In the genomic region with DNA sequence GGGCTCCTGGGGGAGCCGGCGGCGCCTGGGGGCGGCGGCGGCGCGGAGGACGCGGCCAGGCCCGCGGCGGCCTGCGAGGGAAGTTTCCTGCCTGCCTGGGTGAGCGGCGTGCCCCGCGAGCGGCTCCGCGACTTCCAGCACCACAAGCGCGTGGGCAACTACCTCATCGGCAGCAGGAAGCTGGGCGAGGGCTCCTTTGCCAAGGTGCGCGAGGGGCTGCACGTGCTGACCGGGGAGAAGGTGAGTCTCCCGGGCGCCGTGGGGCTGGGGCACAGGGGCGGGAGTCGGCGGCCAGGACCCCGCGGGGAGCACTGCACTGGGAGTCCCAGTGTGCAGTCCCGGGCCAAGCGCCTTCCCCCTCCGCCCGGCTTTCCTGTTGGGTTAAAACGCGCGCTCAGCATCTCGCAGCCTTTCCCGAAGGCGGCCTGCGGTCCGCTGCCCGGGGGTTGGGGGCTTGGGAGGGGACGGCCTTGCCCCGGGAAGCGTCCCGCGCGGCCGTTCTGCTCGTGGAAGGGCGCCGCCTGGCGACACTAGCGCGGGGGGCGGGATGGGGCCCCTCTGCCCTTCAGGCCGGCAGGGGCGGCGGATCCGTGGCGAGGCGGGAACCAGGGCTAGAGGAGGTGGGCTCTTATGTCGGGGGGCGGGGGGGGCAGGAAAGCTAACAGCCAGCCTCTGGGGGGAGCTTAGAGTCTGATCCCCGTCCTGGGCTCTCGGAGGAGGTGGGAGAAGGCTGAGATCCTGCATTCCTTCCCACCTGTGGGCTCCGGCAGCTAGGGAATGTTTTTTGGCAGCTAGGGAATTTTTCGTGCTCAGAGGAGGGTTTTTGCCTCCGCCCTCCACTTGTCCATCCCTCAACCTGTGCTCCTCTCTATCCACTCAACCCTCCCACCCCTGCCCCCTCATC, we compare ENCODE assay signal across 9 cellular contexts. TPM values are rescaled to one million over a fixed set of nuclear protein-coding genes. Genes with fewer than 3 reads are reported as not detected.
DNase-seq lines count a peak whose midpoint lies in the region; FAIRE-seq and TF ChIP-seq lines count a peak whose summit lies in the region.
"Had no signal": no experiment of that assay in that cellular context is flagged by ENCODE, and none has a peak within 500 bp of the region (broad histone marks: within the 10 kb centered on the region; RNA-seq: fewer than 3 reads in every experiment).

No MANE protein-coding gene starts in this region.

- H3K9me3 ChIP-seq in HUES64 (ENCODE audit: insufficient read depth, low read depth, low read length) (no peaks in the 10 kb centered on the region), mucosa of rectum (ENCODE audit: control insufficient read depth in 2 of 2, low read length in 2 of 2) (no peaks in the 10 kb centered on the region), stomach smooth muscle (ENCODE audit: control insufficient read depth in 2 of 2, low read length in 2 of 2) (no peaks in the 10 kb centered on the region), Karpas-422 (ENCODE audit: low read length) (no peaks in the 10 kb centered on the region)
- H3K9me3 ChIP-seq: neutrophil had no signal

- H3K4me3 Mint-ChIP-seq in CD14-positive monocyte = peak overlapping the region; percentile 34 to 67

- peaks cover 24% of the 10 kb centered on the region for H3K27me3 ChIP-seq in HUES64 (ENCODE audit: insufficient read depth, low read length)
- H3K27me3 ChIP-seq in mucosa of rectum (ENCODE audit: control insufficient read depth in 2 of 2, insufficient read depth in 2 of 2, low read length in 2 of 2) = peaks cover 0 to 3% of the 10 kb centered on the region in 2 donors
- H3K27me3 ChIP-seq in stomach smooth muscle (ENCODE audit: control insufficient read depth in 1 of 2, insufficient read depth in 2 of 2, low read length in 2 of 2) = peaks cover 10 to 20% of the 10 kb centered on the region in 2 donors
- no peaks in the 10 kb centered on the region for H3K27me3 ChIP-seq in Karpas-422 (ENCODE audit: low read length)

- no peaks in the 10 kb centered on the region for H3K36me3 ChIP-seq in HUES64 (ENCODE audit: insufficient read depth, low read length)
- H3K36me3 ChIP-seq in mucosa of rectum (ENCODE audit: control insufficient read depth in 2 of 2, insufficient read depth in 2 of 2, low read length in 2 of 2) = no peaks in the 10 kb centered on the region
- H3K36me3 ChIP-seq in stomach smooth muscle (ENCODE audit: control insufficient read depth in 2 of 2, insufficient read depth in 2 of 2, low read length in 2 of 2) = no peaks in the 10 kb centered on the region
- H3K36me3 ChIP-seq in Karpas-422 (ENCODE audit: insufficient read depth, low read length) = no peaks in the 10 kb centered on the region
- H3K36me3 ChIP-seq: neutrophil had no signal

- H3K4me1 Mint-ChIP-seq in CD14-positive monocyte = peaks cover 6% of the 10 kb centered on the region

- no peak for FAIRE-seq in GM19239 (lab: Jason Lieb, UNC)

- DNase-seq in CD14-positive monocyte (ENCODE audit: low spot score) (no peak), UCSD-AML1 (lab: John Stamatoyannopoulos, UW; ENCODE audit: unreplicated experiment) (peak; percentile 31), Karpas-422 (no peak), GM19239 (ENCODE audit: insufficient read length, low spot score) (no peak)
- peak; percentile 3 for DNase-seq in effector CD8-positive, alpha-beta T cell (lab: John Stamatoyannopoulos, UW)

- no peaks in the 10 kb centered on the region for H4K20me1 ChIP-seq in Karpas-422 (ENCODE audit: insufficient read depth, low read depth, low read length)

- H3K79me2 ChIP-seq in Karpas-422 (ENCODE audit: low read length) = no peaks in the 10 kb centered on the region

- H3K9ac ChIP-seq in HUES64 (ENCODE audit: low read depth, low read length) = peak overlapping the region; percentile 65
- H3K9ac ChIP-seq in mucosa of rectum (ENCODE audit: low read depth in 1 of 2, low read length in 2 of 2) = peak overlapping the region in 1 of 2 donors; percentile 75
- no peak overlapping the region for H3K9ac ChIP-seq in stomach smooth muscle (ENCODE audit: low read length in 2 of 2)
- no peak overlapping the region for H3K9ac ChIP-seq in Karpas-422 (ENCODE audit: low read length)

- H3K27ac ChIP-seq in HUES64 (ENCODE audit: low read depth, low read length) (no peak overlapping the region), mucosa of rectum (ENCODE audit: low read depth in 2 of 2, low read length in 2 of 2) (peak overlapping the region; percentile 43 to 64), stomach smooth muscle (ENCODE audit: low read length) (no peak overlapping the region), Karpas-422 (ENCODE audit: low read length) (no peak overlapping the region)
- H3K27ac ChIP-seq: neutrophil had no signal

- no peaks in the 10 kb centered on the region for H3K36me3 Mint-ChIP-seq in CD14-positive monocyte

- H3K4me1 ChIP-seq in HUES64 (ENCODE audit: insufficient read depth, low read length) (peaks cover 33% of the 10 kb centered on the region), mucosa of rectum (ENCODE audit: control insufficient read depth in 2 of 2, insufficient read depth in 2 of 2, low read length in 2 of 2) (peaks cover 14 to 20% of the 10 kb centered on the region in 2 donors), stomach smooth muscle (ENCODE audit: control insufficient read depth, insufficient read depth, low read length) (peaks cover 23% of the 10 kb centered on the region), Karpas-422 (ENCODE audit: low read length) (no peaks in the 10 kb centered on the region)

- no peaks in the 10 kb centered on the region for H3K9me2 ChIP-seq in Karpas-422 (replicated peaks; ENCODE audit: insufficient read depth, low read length)

- H3K4me2 ChIP-seq in Karpas-422 (ENCODE audit: low read depth, low read length, poor library complexity, severe bottlenecking) = no peak overlapping the region

- peak; percentile 59 for TF ChIP-seq CTCF in CD14-positive monocyte (IDR thresholded peaks at IDR 0.05)

- H3K9me3 Mint-ChIP-seq in CD14-positive monocyte = peaks cover 0 to 8% (median 0%) of the 10 kb centered on the region in 7 donors

- no peak overlapping the region for H3K27ac Mint-ChIP-seq in CD14-positive monocyte

- under 1% methylated on average over 75 of the region's 77 CpGs for WGBS in HUES64

- H3K27me3 Mint-ChIP-seq in CD14-positive monocyte (ENCODE audit: low read depth in 3 of 3) = peaks cover 61 to 83% (median 63%) of the 10 kb centered on the region in 3 donors

- intact Hi-C loops in CD14-positive monocyte (cut with micrococcal nuclease) = loop anchor here in 1 of 2 donors (10.0 kb wide), 1 partner anchor 381 kb away; no protein-coding TSS in a partner anchor

- peak overlapping the region; percentile 60 for H3K4me3 ChIP-seq in HUES64 (ENCODE audit: low read length)
- peak overlapping the region; percentile 65 to 74 for H3K4me3 ChIP-seq in mucosa of rectum (ENCODE audit: low read length in 2 of 2)
- H3K4me3 ChIP-seq in stomach smooth muscle (ENCODE audit: low read length in 2 of 2) = peak overlapping the region; percentile 31 to 69
- H3K4me3 ChIP-seq in Karpas-422 (ENCODE audit: low read length) = no peak overlapping the region

- no peak overlapping the region for H2AFZ ChIP-seq in Karpas-422 (ENCODE audit: low read length)

RNA-seq across cellular contexts. Expression of a gene that starts 1.1 kb away (rescaled TPM):
- polyA plus RNA-seq in CD14-positive monocyte = not detected
- 5.5 TPM for polyA plus RNA-seq in HUES64 (2013, experiment 1 of 2)
- polyA plus RNA-seq in HUES64 (2013, experiment 2 of 2) = 6.5 TPM
- not detected in 2 replicates for total RNA-seq in Karpas-422 (2014; rRNA removed; shearing (Covaris generic); ENCODE audit: low replicate concordance)

Comparison
In these comparisons a context has a peak if more than half of its experiments do, and no peak if none do; other contexts are left out.
1. DNase-seq: peak in UCSD-AML1 (single experiment) and effector CD8-positive, alpha-beta T cell (single experiment); none in CD14-positive monocyte (single experiment), Karpas-422 (single experiment) and GM19239 (single experiment).
2. H3K27ac ChIP-seq: peak in mucosa of rectum (2 of 2); none in HUES64 (single experiment), stomach smooth muscle (single experiment) and Karpas-422 (single experiment).